19 cellular contexts compared by ENCODE assay signal in genomic region chr3:25885544-25885943, GRCh38.
A peak's percentile ranks its signal among the peaks of the same experiment; 100 is the strongest.
DNase-seq lines count a peak whose midpoint lies in the region; ATAC-seq and TF ChIP-seq lines count a peak whose summit lies in the region.
"Had no signal": no experiment of that assay in that cellular context is flagged by ENCODE, and none has a peak within 500 bp of the region (broad histone marks: within the 10 kb centered on the region; RNA-seq: fewer than 3 reads in every experiment).

No MANE protein-coding gene starts in this region.

- TF ChIP-seq CTCF in RWPE1 (conservative IDR thresholded peaks at IDR 0.05; ENCODE audit: low read depth), result no peak

- POLR2A ChIA-PET in RWPE1 (lab: Yijun Ruan, JAX; ENCODE audit: low non-redundant PET), result no interaction called here

- no peak overlapping the region for H3K27ac Mint-ChIP-seq in activated CD4-positive, alpha-beta T cell treated with anti-CD3 and anti-CD28 coated beads, Interleukin-2, amount 10 ng/mL, durations not matched to agents 24 days and 14 days
- H3K27ac Mint-ChIP-seq: natural killer cell treated with Interleukin-12 subunit alpha and Interleukin-12 subunit beta and Interleukin-15 and Interleukin-18, amount 100 ng/mL, for 72 hours had no signal

- H3K27me3 Mint-ChIP-seq in activated CD4-positive, alpha-beta T cell treated with anti-CD3 and anti-CD28 coated beads, Interleukin-2, amount 10 ng/mL, durations not matched to agents 24 days and 14 days, result peaks cover 3% of the 10 kb centered on the region

- no peaks in the 10 kb centered on the region for H3K4me1 Mint-ChIP-seq in activated CD4-positive, alpha-beta T cell treated with anti-CD3 and anti-CD28 coated beads, Interleukin-2, amount 10 ng/mL, durations not matched to agents 24 days and 14 days

- CTCF ChIA-PET in RWPE1 (lab: Yijun Ruan, JAX), result interaction anchor here (0.6 kb wide), 1 partner anchor 468 kb away, joined by 3 read pairs; no protein-coding TSS in a partner anchor

- peak; percentile 26 for DNase-seq in activated CD4-positive, alpha-beta T cell treated with anti-CD3 and anti-CD28 coated beads, Interleukin-2, amount 10 ng/mL, durations not matched to agents 24 days and 14 days
- no peak for DNase-seq in activated CD4-positive, alpha-beta T cell treated with anti-CD3 and anti-CD28 coated beads for 1 hour
- DNase-seq in RWPE1 (ENCODE audit: low spot score), result peak; percentile 71
- DNase-seq in foreskin melanocyte, result peak; percentile 51
- DNase-seq in NCI-H1436 treated with DMSO at 0.1 percent for 48 hours (lab: John Stamatoyannopoulos, UW), result no peak
- no peak for DNase-seq in amniotic stem cell (lab: John Stamatoyannopoulos, UW)
- DNase-seq in NCI-H345 (lab: John Stamatoyannopoulos, UW), result no peak
- DNase-seq: activated CD4-positive, alpha-beta T cell treated with anti-CD3 and anti-CD28 coated beads for 4 hours; GM23248; heart left ventricle; mesenchymal stem cell; NCI-H82; stimulated activated CD4-positive, alpha-beta T cell treated with anti-CD3 and anti-CD28 coated beads, Interleukin-2, amount 100 ng/mL, for 48 hours had no signal

- H3K27ac ChIP-seq in RWPE1, result no peak overlapping the region
- H3K27ac ChIP-seq: 22Rv1, BLaER1, GM23248, heart left ventricle, KMS-11 had no signal

- no peak for ATAC-seq in HG03097 (IDR thresholded peaks at IDR 0.05; ENCODE audit: low FRiP score, unreplicated experiment)
- ATAC-seq: heart left ventricle; natural killer cell treated with Interleukin-12 subunit alpha and Interleukin-12 subunit beta and Interleukin-15 and Interleukin-18, amount 100 ng/mL, for 72 hours; Panc1 had no signal

- intact Hi-C loops in activated CD4-positive, alpha-beta T cell treated with anti-CD3 and anti-CD28 coated beads, Interleukin-2, amount 10 ng/mL, durations not matched to agents 24 days and 14 days (cut with micrococcal nuclease), result no loop called here

- no peak overlapping the region for H3K4me3 Mint-ChIP-seq in activated CD4-positive, alpha-beta T cell treated with anti-CD3 and anti-CD28 coated beads, Interleukin-2, amount 10 ng/mL, durations not matched to agents 24 days and 14 days
- H3K4me3 Mint-ChIP-seq: natural killer cell treated with Interleukin-12 subunit alpha and Interleukin-12 subunit beta and Interleukin-15 and Interleukin-18, amount 100 ng/mL, for 72 hours had no signal

- no peaks in the 10 kb centered on the region for H3K9me3 Mint-ChIP-seq in activated CD4-positive, alpha-beta T cell treated with anti-CD3 and anti-CD28 coated beads, Interleukin-2, amount 10 ng/mL, durations not matched to agents 24 days and 14 days
- H3K9me3 Mint-ChIP-seq: natural killer cell treated with Interleukin-12 subunit alpha and Interleukin-12 subunit beta and Interleukin-15 and Interleukin-18, amount 100 ng/mL, for 72 hours had no signal

- H3K36me3 Mint-ChIP-seq in activated CD4-positive, alpha-beta T cell treated with anti-CD3 and anti-CD28 coated beads, Interleukin-2, amount 10 ng/mL, durations not matched to agents 24 days and 14 days (ENCODE audit: low read depth), result no peaks in the 10 kb centered on the region
- H3K36me3 Mint-ChIP-seq: natural killer cell treated with Interleukin-12 subunit alpha and Interleukin-12 subunit beta and Interleukin-15 and Interleukin-18, amount 100 ng/mL, for 72 hours had no signal

Comparison
In these comparisons a context has a peak if more than half of its experiments do, and no peak if none do; other contexts are left out.
1. DNase-seq: peak in activated CD4-positive, alpha-beta T cell treated with anti-CD3 and anti-CD28 coated beads, Interleukin-2, amount 10 ng/mL, durations not matched to agents 24 days and 14 days (single experiment), RWPE1 (single experiment) and foreskin melanocyte (single experiment); none in activated CD4-positive, alpha-beta T cell treated with anti-CD3 and anti-CD28 coated beads for 1 hour (single experiment), NCI-H1436 treated with DMSO at 0.1 percent for 48 hours (single experiment), amniotic stem cell (single experiment) and NCI-H345 (single experiment).